ENCODE assay signal across 26 cellular contexts in the genomic region with DNA sequence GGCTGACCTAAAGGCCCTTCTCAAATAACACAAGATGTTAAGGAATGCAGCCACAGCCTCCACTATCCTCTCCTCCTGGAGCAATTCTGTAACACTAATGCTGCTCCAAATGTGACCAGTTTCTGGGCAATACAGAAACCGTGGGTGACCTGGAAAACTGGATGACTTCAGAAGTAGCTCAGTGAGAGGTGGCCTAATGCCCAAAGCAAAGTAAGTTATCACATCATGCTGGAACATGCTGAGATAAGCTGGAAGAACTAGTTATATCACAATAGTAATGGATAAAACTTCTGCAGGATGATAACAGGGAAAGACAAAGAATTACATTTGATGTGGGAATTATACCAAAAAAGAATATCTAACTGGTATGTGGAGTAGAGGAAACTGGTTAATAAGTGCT.
DNase-seq lines count a peak whose midpoint lies in the region; ATAC-seq and TF ChIP-seq lines count a peak whose summit lies in the region.
"Had no signal": no experiment of that assay in that cellular context is flagged by ENCODE, and none has a peak within 500 bp of the region (broad histone marks: within the 10 kb centered on the region; RNA-seq: fewer than 3 reads in every experiment).

No MANE protein-coding gene starts in this region.

- H3K36me3 Mint-ChIP-seq in activated T-cell treated with anti-CD3 and anti-CD28 coated beads, Interleukin-2, amount 50 U/mL, for 72 hours (ENCODE audit: insufficient read depth in 2 of 2): peaks cover 2 to 5% of the 10 kb centered on the region in 2 donors
- peaks cover 30% of the 10 kb centered on the region for H3K36me3 Mint-ChIP-seq in activated T-cell treated with anti-CD3 and anti-CD28 coated beads, Interleukin-2, amount 50 U/mL, for 4 hours (ENCODE audit: insufficient read depth)
- peaks cover 19% of the 10 kb centered on the region for H3K36me3 Mint-ChIP-seq in progenitor cell of endocrine pancreas (ENCODE audit: insufficient read depth)

- in situ Hi-C loops in HAP-1 (cut with MboI; ENCODE audit: low sequenced_read_pairs): no loop called here

- no peak overlapping the region for H3K4me3 Mint-ChIP-seq in activated T-cell treated with anti-CD3 and anti-CD28 coated beads, Interleukin-2, amount 50 U/mL, for 72 hours
- no peak overlapping the region for H3K4me3 Mint-ChIP-seq in activated T-cell treated with anti-CD3 and anti-CD28 coated beads, Interleukin-2, amount 50 U/mL, for 4 hours
- no peak overlapping the region for H3K4me3 Mint-ChIP-seq in progenitor cell of endocrine pancreas (ENCODE audit: low read depth)
- H3K4me3 Mint-ChIP-seq: activated B cell treated with CpG ODN at 0.5 μM for 24 hours; activated CD8-positive, alpha-beta memory T cell treated with anti-CD3 and anti-CD28 coated beads, Interleukin-2, amount 10 ng/mL, durations not matched to agents 7 days and 5 days; activated naive CD4-positive, alpha-beta T cell treated with anti-CD3 and anti-CD28 coated beads for 36 hours; IgD-negative memory B cell; natural killer cell treated with Interleukin-12 subunit alpha and Interleukin-12 subunit beta and Interleukin-15 and Interleukin-18, amount 100 ng/mL, for 72 hours; stimulated activated naive B cell treated with anti-CD40 and anti-IgM and Interleukin-4, amounts not matched to agents 10 μg/mL and 1 μg/mL and 100 μg/mL, for 72 hours had no signal

- peaks cover 16% of the 10 kb centered on the region for H3K4me1 ChIP-seq in body of pancreas
- no peaks in the 10 kb centered on the region for H3K4me1 ChIP-seq in HAP-1
- H3K4me1 ChIP-seq: colonic mucosa had no signal

- no peaks in the 10 kb centered on the region for H3K4me1 Mint-ChIP-seq in activated T-cell treated with anti-CD3 and anti-CD28 coated beads, Interleukin-2, amount 50 U/mL, for 72 hours (ENCODE audit: low read depth)
- H3K4me1 Mint-ChIP-seq in activated T-cell treated with anti-CD3 and anti-CD28 coated beads, Interleukin-2, amount 50 U/mL, for 4 hours (ENCODE audit: low read depth): peaks cover 6% of the 10 kb centered on the region
- peaks cover 31% of the 10 kb centered on the region for H3K4me1 Mint-ChIP-seq in progenitor cell of endocrine pancreas (ENCODE audit: low read depth)
- H3K4me1 Mint-ChIP-seq: activated B cell treated with CpG ODN at 0.5 μM for 24 hours had no signal

- no peaks in the 10 kb centered on the region for H3K27me3 Mint-ChIP-seq in activated T-cell treated with anti-CD3 and anti-CD28 coated beads, Interleukin-2, amount 50 U/mL, for 72 hours (ENCODE audit: low read depth)
- H3K27me3 Mint-ChIP-seq in activated T-cell treated with anti-CD3 and anti-CD28 coated beads, Interleukin-2, amount 50 U/mL, for 4 hours (ENCODE audit: low read depth): no peaks in the 10 kb centered on the region
- no peaks in the 10 kb centered on the region for H3K27me3 Mint-ChIP-seq in progenitor cell of endocrine pancreas
- H3K27me3 Mint-ChIP-seq: activated B cell treated with CpG ODN at 0.5 μM for 24 hours; activated CD8-positive, alpha-beta memory T cell treated with anti-CD3 and anti-CD28 coated beads, Interleukin-2, amount 10 ng/mL, durations not matched to agents 7 days and 5 days; IgD-negative memory B cell; natural killer cell treated with Interleukin-12 subunit alpha and Interleukin-12 subunit beta and Interleukin-15 and Interleukin-18, amount 100 ng/mL, for 72 hours; stimulated activated naive B cell treated with anti-CD40 and anti-IgM and Interleukin-4, amounts not matched to agents 10 μg/mL and 1 μg/mL and 100 μg/mL, for 72 hours had no signal

- ATAC-seq in activated T-cell treated with anti-CD3 and anti-CD28 coated beads, Interleukin-2, amount 50 U/mL, for 72 hours (replicated peaks in 1 of 2): no peak
- no peak for ATAC-seq in activated T-cell treated with anti-CD3 and anti-CD28 coated beads, Interleukin-2, amount 50 U/mL, for 4 hours
- peak; percentile 47 for ATAC-seq in body of pancreas
- no peak for ATAC-seq in GM21529 (IDR thresholded peaks at IDR 0.05; ENCODE audit: unreplicated experiment)
- ATAC-seq: activated CD8-positive, alpha-beta memory T cell treated with anti-CD3 and anti-CD28 coated beads, Interleukin-2, amount 10 ng/mL, durations not matched to agents 7 days and 5 days; natural killer cell treated with Interleukin-12 subunit alpha and Interleukin-12 subunit beta and Interleukin-15 and Interleukin-18, amount 100 ng/mL, for 72 hours; stimulated activated naive B cell treated with anti-CD40 and anti-IgM and Interleukin-4, amounts not matched to agents 10 μg/mL and 1 μg/mL and 100 μg/mL, for 72 hours had no signal

- peaks cover 0 to 21% of the 10 kb centered on the region in 2 donors for H3K36me3 ChIP-seq in body of pancreas (replicated peaks in 1 of 2; ENCODE audit: insufficient read depth in 1 of 2, low read depth in 2 of 2)
- peaks cover 49% of the 10 kb centered on the region for H3K36me3 ChIP-seq in HAP-1 (replicated peaks)
- H3K36me3 ChIP-seq: colonic mucosa had no signal

- no peaks in the 10 kb centered on the region for H3K27me3 ChIP-seq in body of pancreas
- H3K27me3 ChIP-seq in HAP-1 (ENCODE audit: low read depth): no peaks in the 10 kb centered on the region
- H3K27me3 ChIP-seq: colonic mucosa, SJCRH30 had no signal

- intact Hi-C loops in body of pancreas (cut with DNase I) (no loop called here), posterior vena cava (cut with DNase I) (no loop called here)

- H3K27ac ChIP-seq in body of pancreas: peak overlapping the region in 2 of 4 donors; percentile 16 to 27
- H3K27ac ChIP-seq: 22Rv1, C4-2B, colonic mucosa, SJCRH30 had no signal

- TF ChIP-seq CTCF in body of pancreas (IDR thresholded peaks at IDR 0.05): no peak
- no peak for TF ChIP-seq CTCF in fibroblast of mammary gland (conservative IDR thresholded peaks at IDR 0.05; ENCODE audit: control insufficient read depth, insufficient read depth, low read depth, low read length)
- TF ChIP-seq CTCF in progenitor cell of endocrine pancreas (IDR thresholded peaks at IDR 0.05; ENCODE audit: unreplicated experiment): no peak

- no peak for DNase-seq in activated T-cell treated with anti-CD3 and anti-CD28 coated beads, Interleukin-2, amount 50 U/mL, for 72 hours
- no peak for DNase-seq in activated T-cell treated with anti-CD3 and anti-CD28 coated beads, Interleukin-2, amount 50 U/mL, for 4 hours
- DNase-seq in body of pancreas (no peak), fibroblast of mammary gland (ENCODE audit: low read depth) (peak; percentile 12), progenitor cell of endocrine pancreas (ENCODE audit: low spot score, unreplicated experiment) (no peak), posterior vena cava (ENCODE audit: low spot score) (no peak), HAP-1 (ENCODE audit: low spot score in 2 of 2) (no peak)
- DNase-seq: activated B cell treated with CpG ODN at 0.5 μM for 24 hours; activated CD8-positive, alpha-beta memory T cell treated with anti-CD3 and anti-CD28 coated beads, Interleukin-2, amount 10 ng/mL, durations not matched to agents 7 days and 5 days; activated naive CD4-positive, alpha-beta T cell treated with anti-CD3 and anti-CD28 coated beads for 36 hours; colonic mucosa; DMS79 treated with DMSO at 0.1 percent for 48 hours; effector memory CD4-positive, alpha-beta T cell; NCI-H1105; NCI-H2029 treated with DMSO at 0.1 percent for 48 hours; NCI-H2227 treated with DMSO at 0.1 percent for 48 hours; NCI-H526 treated with DMSO at 0.1 percent for 48 hours; SJCRH30; stimulated activated CD4-positive, alpha-beta T cell treated with anti-CD3 and anti-CD28 coated beads, Interleukin-15, amount 100 ng/mL, for 24 hours; stimulated activated naive B cell treated with anti-CD40 and anti-IgM and Interleukin-4, amounts not matched to agents 10 μg/mL and 1 μg/mL and 100 μg/mL, for 72 hours; T1000 had no signal

- no peaks in the 10 kb centered on the region for H3K9me3 Mint-ChIP-seq in activated T-cell treated with anti-CD3 and anti-CD28 coated beads, Interleukin-2, amount 50 U/mL, for 72 hours
- no peaks in the 10 kb centered on the region for H3K9me3 Mint-ChIP-seq in activated T-cell treated with anti-CD3 and anti-CD28 coated beads, Interleukin-2, amount 50 U/mL, for 4 hours
- H3K9me3 Mint-ChIP-seq in progenitor cell of endocrine pancreas (ENCODE audit: low read depth): no peaks in the 10 kb centered on the region
- H3K9me3 Mint-ChIP-seq: activated B cell treated with CpG ODN at 0.5 μM for 24 hours; activated naive CD4-positive, alpha-beta T cell treated with anti-CD3 and anti-CD28 coated beads for 36 hours; IgD-negative memory B cell; natural killer cell treated with Interleukin-12 subunit alpha and Interleukin-12 subunit beta and Interleukin-15 and Interleukin-18, amount 100 ng/mL, for 72 hours; stimulated activated naive B cell treated with anti-CD40 and anti-IgM and Interleukin-4, amounts not matched to agents 10 μg/mL and 1 μg/mL and 100 μg/mL, for 72 hours had no signal

- H3K9me3 ChIP-seq in body of pancreas (no peaks in the 10 kb centered on the region), HAP-1 (no peaks in the 10 kb centered on the region)
- H3K9me3 ChIP-seq: colonic mucosa, SJCRH30 had no signal

- H3K4me3 ChIP-seq in body of pancreas (no peak overlapping the region), fibroblast of mammary gland (ENCODE audit: control insufficient read depth, low read depth, low read length) (no peak overlapping the region), HAP-1 (no peak overlapping the region)
- H3K4me3 ChIP-seq: colonic mucosa, SJCRH30 had no signal

- WGBS in body of pancreas, 2 donors: 0 to 8% methylated on average over 1 of the region's 1 CpG

- no peak for TF ChIP-seq POLR2A in body of pancreas (IDR thresholded peaks at IDR 0.05)

- H3K27ac Mint-ChIP-seq in activated T-cell treated with anti-CD3 and anti-CD28 coated beads, Interleukin-2, amount 50 U/mL, for 72 hours: peak overlapping the region; percentile 45
- H3K27ac Mint-ChIP-seq in progenitor cell of endocrine pancreas: peak overlapping the region; percentile 62
- H3K27ac Mint-ChIP-seq: activated B cell treated with CpG ODN at 0.5 μM for 24 hours; activated CD8-positive, alpha-beta memory T cell treated with anti-CD3 and anti-CD28 coated beads, Interleukin-2, amount 10 ng/mL, durations not matched to agents 7 days and 5 days; activated naive CD4-positive, alpha-beta T cell treated with anti-CD3 and anti-CD28 coated beads for 36 hours; IgD-negative memory B cell; natural killer cell treated with Interleukin-12 subunit alpha and Interleukin-12 subunit beta and Interleukin-15 and Interleukin-18, amount 100 ng/mL, for 72 hours; stimulated activated naive B cell treated with anti-CD40 and anti-IgM and Interleukin-4, amounts not matched to agents 10 μg/mL and 1 μg/mL and 100 μg/mL, for 72 hours had no signal
